15 cellular contexts compared by ENCODE assay signal in genomic region chr7:135994466-135995205, GRCh38. TPM values are rescaled to one million over a fixed set of nuclear protein-coding genes. Genes with fewer than 3 reads are reported as not detected.
A peak's percentile ranks its signal among the peaks of the same experiment; 100 is the strongest.
DNase-seq lines count a peak whose midpoint lies in the region; ATAC-seq, FAIRE-seq and TF ChIP-seq lines count a peak whose summit lies in the region.
"Had no signal": no experiment of that assay in that cellular context is flagged by ENCODE, and none has a peak within 500 bp of the region (broad histone marks: within the 10 kb centered on the region; RNA-seq: fewer than 3 reads in every experiment).

No MANE protein-coding gene starts in this region.

- H3K36me3 ChIP-seq in kidney (ENCODE audit: control insufficient read depth in 1 of 2, insufficient read depth in 2 of 2, low read length in 2 of 2) (no peaks in the 10 kb centered on the region), Peyer's patch (no peaks in the 10 kb centered on the region)

- H3K27me3 ChIP-seq in Peyer's patch = no peaks in the 10 kb centered on the region

- TF ChIP-seq CTCF in kidney (IDR thresholded peaks at IDR 0.05; ENCODE audit: borderline replicate concordance, extremely low read depth, insufficient read depth) = no peak
- TF ChIP-seq CTCF in Peyer's patch (IDR thresholded peaks at IDR 0.05) = no peak

- peaks cover 9% of the 10 kb centered on the region for H3K4me1 Mint-ChIP-seq in activated CD4-positive, alpha-beta T cell treated with anti-CD3 and anti-CD28 coated beads for 36 hours
- peaks cover 29% of the 10 kb centered on the region for H3K4me1 Mint-ChIP-seq in activated naive CD4-positive, alpha-beta T cell treated with anti-CD3 and anti-CD28 coated beads, Interleukin-2, amount 10 ng/mL, durations not matched to agents 7 days and 5 days

- CTCF ChIA-PET in activated CD4-positive, alpha-beta T cell treated with anti-CD3 and anti-CD28 coated beads for 36 hours (lab: Charles Lee) = interaction anchor here (0.5 to 2.1 kb wide), 6 partner anchors 12 to 51 kb away, joined by 3 to 7 read pairs (median 4); partner anchors contain the start of gene MTPN
- CTCF ChIA-PET in activated naive CD4-positive, alpha-beta T cell treated with anti-CD3 and anti-CD28 coated beads, Interleukin-2, amount 10 ng/mL, durations not matched to agents 7 days and 5 days (lab: Charles Lee) = interaction anchor here (1.0 to 1.1 kb wide), 2 partner anchors 194 to 333 kb away, joined by 3 read pairs; no protein-coding TSS in a partner anchor

- FAIRE-seq in kidney (lab: Jason Lieb, UNC) = no peak
- FAIRE-seq in frontal cortex (lab: Jason Lieb, UNC) = no peak

- H3K27ac Mint-ChIP-seq in activated CD4-positive, alpha-beta T cell treated with anti-CD3 and anti-CD28 coated beads for 36 hours = no peak overlapping the region
- H3K27ac Mint-ChIP-seq in activated naive CD4-positive, alpha-beta T cell treated with anti-CD3 and anti-CD28 coated beads, Interleukin-2, amount 10 ng/mL, durations not matched to agents 7 days and 5 days = peak overlapping the region; percentile 73

- ATAC-seq in activated CD4-positive, alpha-beta T cell treated with anti-CD3 and anti-CD28 coated beads for 36 hours = peak; percentile 85
- peak; percentile 13 for ATAC-seq in HG03108 (IDR thresholded peaks at IDR 0.05; ENCODE audit: unreplicated experiment)

- H3K36me3 Mint-ChIP-seq in activated CD4-positive, alpha-beta T cell treated with anti-CD3 and anti-CD28 coated beads for 36 hours (ENCODE audit: low read depth) = no peaks in the 10 kb centered on the region
- peaks cover 2% of the 10 kb centered on the region for H3K36me3 Mint-ChIP-seq in activated naive CD4-positive, alpha-beta T cell treated with anti-CD3 and anti-CD28 coated beads, Interleukin-2, amount 10 ng/mL, durations not matched to agents 7 days and 5 days

- no peak overlapping the region for H3K9ac ChIP-seq in kidney (ENCODE audit: low read length in 2 of 2)

- intact Hi-C loops in activated CD4-positive, alpha-beta T cell treated with anti-CD3 and anti-CD28 coated beads for 36 hours (cut with DNase I, micrococcal nuclease) = loop anchor here (1.0 to 2.0 kb wide), 2 partner anchors 11 to 14 kb away; no protein-coding TSS in a partner anchor
- intact Hi-C loops in kidney (cut with DNase I) = no loop called here

- H3K4me3 ChIP-seq in kidney (ENCODE audit: low read length in 2 of 2) (no peak overlapping the region), Peyer's patch (no peak overlapping the region)

- no peaks in the 10 kb centered on the region for H3K9me3 Mint-ChIP-seq in activated CD4-positive, alpha-beta T cell treated with anti-CD3 and anti-CD28 coated beads for 36 hours (ENCODE audit: low read depth)
- no peaks in the 10 kb centered on the region for H3K9me3 Mint-ChIP-seq in activated naive CD4-positive, alpha-beta T cell treated with anti-CD3 and anti-CD28 coated beads, Interleukin-2, amount 10 ng/mL, durations not matched to agents 7 days and 5 days

- H3K27me3 Mint-ChIP-seq in activated CD4-positive, alpha-beta T cell treated with anti-CD3 and anti-CD28 coated beads for 36 hours = no peaks in the 10 kb centered on the region
- peaks cover 5% of the 10 kb centered on the region for H3K27me3 Mint-ChIP-seq in activated naive CD4-positive, alpha-beta T cell treated with anti-CD3 and anti-CD28 coated beads, Interleukin-2, amount 10 ng/mL, durations not matched to agents 7 days and 5 days

- no peak overlapping the region for H3K27ac ChIP-seq in kidney (ENCODE audit: low read depth in 2 of 2, low read length in 2 of 2)
- H3K27ac ChIP-seq in Peyer's patch = no peak overlapping the region
- H3K27ac ChIP-seq: HL-60 had no signal

- peak; percentile 63 for DNase-seq in activated CD4-positive, alpha-beta T cell treated with anti-CD3 and anti-CD28 coated beads for 36 hours
- no peak for DNase-seq in activated CD4-positive, alpha-beta T cell treated with anti-CD3 and anti-CD28 coated beads for 1 hour
- DNase-seq in activated naive CD4-positive, alpha-beta T cell treated with anti-CD3 and anti-CD28 coated beads, Interleukin-2, amount 10 ng/mL, durations not matched to agents 7 days and 5 days = no peak
- DNase-seq in islet precursor cell = peak; percentile 54
- DNase-seq in kidney = no peak
- DNase-seq in Peyer's patch = no peak
- no peak for DNase-seq in frontal cortex (ENCODE audit: low spot score in 2 of 2)
- DNase-seq: 8988T, kidney glomerular epithelial cell, NCI-H1092 treated with DMSO at 0.1 percent for 48 hours, NCI-H748 treated with DMSO at 0.1 percent for 48 hours, occipital lobe, SW 1271 had no signal

- H3K4me1 ChIP-seq in kidney (ENCODE audit: control insufficient read depth in 1 of 2, insufficient read depth in 1 of 2, low read depth in 1 of 2, low read length in 2 of 2) (no peaks in the 10 kb centered on the region), Peyer's patch (no peaks in the 10 kb centered on the region)

- no peak overlapping the region for H3K4me3 Mint-ChIP-seq in activated CD4-positive, alpha-beta T cell treated with anti-CD3 and anti-CD28 coated beads for 36 hours
- no peak overlapping the region for H3K4me3 Mint-ChIP-seq in activated naive CD4-positive, alpha-beta T cell treated with anti-CD3 and anti-CD28 coated beads, Interleukin-2, amount 10 ng/mL, durations not matched to agents 7 days and 5 days

- H3K9me3 ChIP-seq in kidney (ENCODE audit: control insufficient read depth in 1 of 2, low read length in 2 of 2) (no peaks in the 10 kb centered on the region), Peyer's patch (no peaks in the 10 kb centered on the region)

- no peak for TF ChIP-seq POLR2A in Peyer's patch (IDR thresholded peaks at IDR 0.05)

- POLR2A ChIA-PET in activated CD4-positive, alpha-beta T cell treated with anti-CD3 and anti-CD28 coated beads for 36 hours (lab: Charles Lee) = interaction anchor here (1.1 kb wide), 1 partner anchor 20 kb away, joined by 3 read pairs; no protein-coding TSS in a partner anchor

RNA-seq across cellular contexts. Expression of gene MTPN, which starts 17.5 kb away (rescaled TPM):
- total RNA-seq in activated CD4-positive, alpha-beta T cell treated with anti-CD3 and anti-CD28 coated beads for 36 hours = 100 to 1,000 TPM; 123 to 136 TPM
- total RNA-seq in kidney (101 TPM), Peyer's patch (10 to 100 TPM; 39.4 to 74.3 (median 62.9) TPM), frontal cortex (170 TPM)
- 43.1 TPM for polyA plus RNA-seq in kidney (ENCODE audit: insufficient read depth, low read depth, low replicate concordance)

Comparison
In these comparisons a context has a peak if more than half of its experiments do, and no peak if none do; other contexts are left out.
1. DNase-seq: peak in activated CD4-positive, alpha-beta T cell treated with anti-CD3 and anti-CD28 coated beads for 36 hours (single experiment) and islet precursor cell (single experiment); none in activated CD4-positive, alpha-beta T cell treated with anti-CD3 and anti-CD28 coated beads for 1 hour (single experiment), activated naive CD4-positive, alpha-beta T cell treated with anti-CD3 and anti-CD28 coated beads, Interleukin-2, amount 10 ng/mL, durations not matched to agents 7 days and 5 days (single experiment), kidney (single experiment), Peyer's patch (0 of 3) and frontal cortex (0 of 2).